ENCODE assay signal across 31 cellular contexts in the genomic region with DNA sequence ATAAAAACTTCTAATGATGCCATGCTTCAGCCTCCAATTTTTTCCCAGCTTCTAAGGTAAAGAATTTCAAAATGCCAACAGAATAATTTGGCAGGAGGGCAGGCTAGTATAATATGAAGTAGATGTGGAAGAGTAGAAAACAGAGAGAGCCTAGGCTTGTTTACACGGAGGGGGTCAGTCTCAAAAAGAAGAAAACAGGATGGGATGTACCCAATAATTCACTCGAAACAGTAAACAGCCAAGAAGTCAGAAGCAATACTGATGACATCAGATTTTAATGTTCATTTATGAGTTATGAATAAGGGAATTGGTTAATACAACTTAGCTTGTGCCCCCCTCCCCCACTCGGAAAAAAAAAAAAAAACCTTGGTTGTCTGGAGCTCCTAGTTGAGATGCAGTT.
"Had no signal": no experiment of that assay in that cellular context is flagged by ENCODE, and none has a peak within 500 bp of the region (broad histone marks: within the 10 kb centered on the region; RNA-seq: fewer than 3 reads in every experiment).

No MANE protein-coding gene starts in this region.

- H3K4me3 ChIP-seq: adrenal gland, ascending aorta, body of pancreas, breast epithelium, cardiac muscle cell had no signal

- DNase-seq: activated effector memory CD4-positive, alpha-beta T cell treated with anti-CD3 and anti-CD28 coated beads, Interleukin-2, amount 50 U/mL, for 16 hours; activated effector memory CD4-positive, alpha-beta T cell treated with Interleukin-2 at 50 U/mL for 16 hours; activated gamma-delta T cell; activated gamma-delta T cell treated with Interleukin-2 at 50 U/mL for 16 hours; activated naive CD4-positive, alpha-beta T cell; activated naive CD4-positive, alpha-beta T cell treated with anti-CD3 and anti-CD28 coated beads for 36 hours; activated naive CD4-positive, alpha-beta T cell treated with anti-CD3 and anti-CD28 coated beads, Interleukin-2, amount 10 ng/mL, durations not matched to agents 7 days and 5 days; activated naive CD4-positive, alpha-beta T cell treated with anti-CD3 and anti-CD28 coated beads, Interleukin-2, amount 50 U/mL, for 16 hours; activated naive CD4-positive, alpha-beta T cell treated with Interleukin-2 at 50 U/mL for 16 hours; activated naive CD8-positive, alpha-beta T cell treated with anti-CD3 and anti-CD28 coated beads for 36 hours; activated naive CD8-positive, alpha-beta T cell treated with anti-CD3 and anti-CD28 coated beads, Interleukin-2, amount 10 ng/mL, durations not matched to agents 7 days and 5 days; activated naive CD8-positive, alpha-beta T cell treated with anti-CD3 and anti-CD28 coated beads, Interleukin-2, amount 50 U/mL, for 24 hours; activated T-cell treated with anti-CD3 and anti-CD28 coated beads, Interleukin-2, amount 50 U/mL, for 1 hour; activated T-cell treated with anti-CD3 and anti-CD28 coated beads, Interleukin-2, amount 50 U/mL, for 24 hours; activated T-cell treated with anti-CD3 and anti-CD28 coated beads, Interleukin-2, amount 50 U/mL, for 4 hours; activated T-cell treated with anti-CD3 and anti-CD28 coated beads, Interleukin-2, amount 50 U/mL, for 48 hours; activated T-cell treated with anti-CD3 and anti-CD28 coated beads, Interleukin-2, amount 50 U/mL, for 72 hours; adrenal gland; amniotic stem cell; amygdala; anterior cingulate cortex; aorta; body of pancreas; brain microvascular endothelial cell; caudate nucleus; cerebellar nuclear complex had no signal

- H3K4me1 ChIP-seq: adrenal gland, ascending aorta, body of pancreas, breast epithelium had no signal

- H3K9me3 ChIP-seq: adrenal gland, ascending aorta, body of pancreas, breast epithelium had no signal

- H3K36me3 ChIP-seq: adrenal gland, ascending aorta, brain microvascular endothelial cell, breast epithelium, cardiac muscle cell had no signal

- H3K27me3 ChIP-seq: adrenal gland, ascending aorta, body of pancreas, brain microvascular endothelial cell, breast epithelium, cardiac muscle cell had no signal

- ATAC-seq: activated naive CD4-positive, alpha-beta T cell treated with anti-CD3 and anti-CD28 coated beads, Interleukin-2, amount 50 U/mL, for 72 hours; activated naive CD8-positive, alpha-beta T cell treated with anti-CD3 and anti-CD28 coated beads, Interleukin-2, amount 50 U/mL, for 24 hours; activated T-cell treated with anti-CD3 and anti-CD28 coated beads, Interleukin-2, amount 50 U/mL, for 4 hours; activated T-cell treated with anti-CD3 and anti-CD28 coated beads, Interleukin-2, amount 50 U/mL, for 72 hours; activated T-helper 17 cell treated with anti-CD3 and anti-CD28 coated beads, Interleukin-2, amount 50 U/mL, for 72 hours; body of pancreas had no signal

- H3K27ac ChIP-seq: adrenal gland, ascending aorta, body of pancreas, brain microvascular endothelial cell, breast epithelium, cardiac muscle cell had no signal
